Comparison of ENCODE assay signal across 8 cellular contexts in genomic region chr21:34243562-34243961, GRCh38.
DNase-seq lines count a peak whose midpoint lies in the region; ATAC-seq, FAIRE-seq and TF ChIP-seq lines count a peak whose summit lies in the region.

No MANE protein-coding gene starts in this region.

- H3K79me1 ChIP-seq in mesenchymal stem cell (replicated peaks; ENCODE audit: low read length, poor library complexity, severe bottlenecking): no peaks in the 10 kb centered on the region

- H3K4me1 Mint-ChIP-seq in CD8-positive, alpha-beta T cell (ENCODE audit: low read depth): no peaks in the 10 kb centered on the region
- H3K4me1 Mint-ChIP-seq in CD8-positive, alpha-beta memory T cell: no peaks in the 10 kb centered on the region

- no peak overlapping the region for H2BK12ac ChIP-seq in mesenchymal stem cell (ENCODE audit: low read length in 2 of 2)

- no peak for FAIRE-seq in GM12878 (lab: Jason Lieb, UNC)

- H3K36me3 Mint-ChIP-seq in CD8-positive, alpha-beta T cell: no peaks in the 10 kb centered on the region
- peaks cover 0 to 5% (median 4%) of the 10 kb centered on the region in 3 donors for H3K36me3 Mint-ChIP-seq in CD8-positive, alpha-beta memory T cell

- no peaks in the 10 kb centered on the region for H4K20me1 ChIP-seq in GM12878 (ENCODE audit: control insufficient read depth, insufficient read depth)

- no peak overlapping the region for H3K4ac ChIP-seq in mesenchymal stem cell (ENCODE audit: low read depth in 1 of 2, low read length in 2 of 2)

- H3K27ac ChIP-seq in GM12878 (ENCODE audit: control insufficient read depth, insufficient read depth): no peak overlapping the region
- no peak overlapping the region for H3K27ac ChIP-seq in mesenchymal stem cell (ENCODE audit: low read length, poor library complexity, severe bottlenecking)
- H3K27ac ChIP-seq in CD8-positive, alpha-beta T cell (ENCODE audit: low read depth, low read length): no peak overlapping the region
- no peak overlapping the region for H3K27ac ChIP-seq in CD8-positive, alpha-beta memory T cell (ENCODE audit: low read depth, low read length)

- no peak overlapping the region for H4K91ac ChIP-seq in mesenchymal stem cell (ENCODE audit: low read length)

- no TSS peak for BruUV-seq in GM12878 (replicated peaks; lab: Mats Ljungman, UMichigan)

- no peaks in the 10 kb centered on the region; the same call in 2 of the 3 replicates for H3K9me3 ChIP-seq in GM12878 (replicated peaks; ENCODE audit: control insufficient read depth, insufficient read depth, low read length)
- H3K9me3 ChIP-seq in mesenchymal stem cell (ENCODE audit: control insufficient read depth, low read length): peaks cover 14% of the 10 kb centered on the region
- no peaks in the 10 kb centered on the region for H3K9me3 ChIP-seq in CD8-positive, alpha-beta T cell (ENCODE audit: low read length)
- peaks cover 3% of the 10 kb centered on the region for H3K9me3 ChIP-seq in CD8-positive, alpha-beta memory T cell (ENCODE audit: low read length)

- ATAC-seq in GM12878 (0 out of 3 replicates have a peak, but pooled peaks have one; percentile 48), HG03159 (IDR thresholded peaks at IDR 0.05; ENCODE audit: unreplicated experiment) (no peak)
- no peak for ATAC-seq in CD8-positive, alpha-beta T cell

- H3K14ac ChIP-seq in mesenchymal stem cell (ENCODE audit: low read length in 2 of 2): no peak overlapping the region

- H2AFZ ChIP-seq in GM12878 (ENCODE audit: control insufficient read depth, low read depth, low read length): no peak overlapping the region
- no peak overlapping the region for H2AFZ ChIP-seq in mesenchymal stem cell (ENCODE audit: low read depth, low read length)

- 0% methylated on average over 1 of the region's 1 CpG for WGBS in GM12878 (ENCODE audit: insufficient coverage, insufficient replicate concordance, low lambda C conversion rate, missing lambda C conversion rate)
- WGBS in mesenchymal stem cell: 85% methylated on average over 1 of the region's 1 CpG

- H3K4me1 ChIP-seq in GM12878 (ENCODE audit: control insufficient read depth, insufficient read depth, low read length): no peaks in the 10 kb centered on the region
- H3K4me1 ChIP-seq in mesenchymal stem cell (ENCODE audit: control insufficient read depth, insufficient read depth, low read depth, low read length): no peaks in the 10 kb centered on the region
- H3K4me1 ChIP-seq in CD8-positive, alpha-beta T cell (ENCODE audit: insufficient read depth, low read length): no peaks in the 10 kb centered on the region
- no peaks in the 10 kb centered on the region for H3K4me1 ChIP-seq in CD8-positive, alpha-beta memory T cell (ENCODE audit: insufficient read depth, low read length)

- intact Hi-C loops in GM12878 (cut with micrococcal nuclease; ENCODE audit: unreplicated experiment): loop anchor here (5.0 kb wide), 1 partner anchor 321 kb away; no protein-coding TSS in a partner anchor
- intact Hi-C loops in CD8-positive, alpha-beta T cell (cut with DNase I, micrococcal nuclease): loop anchor here in 1 of 2 experiments (1.0 to 5.0 kb wide), 2 partner anchors 319 to 604 kb away; no protein-coding TSS in a partner anchor

- SMC1A ChIA-PET in GM12878 (lab: Charles Lee; ENCODE audit: uncharacterized antibody, unreplicated experiment): interaction anchor here (4.6 kb wide), 1 partner anchor 320 kb away, joined by 29 read pairs; no protein-coding TSS in a partner anchor

- H2BK5ac ChIP-seq in mesenchymal stem cell (ENCODE audit: low read depth, low read length, poor library complexity, severe bottlenecking): no peak overlapping the region

- no peak overlapping the region for H3K4me3 Mint-ChIP-seq in CD8-positive, alpha-beta T cell
- no peak overlapping the region for H3K4me3 Mint-ChIP-seq in CD8-positive, alpha-beta memory T cell

- no peak overlapping the region for H3K18ac ChIP-seq in mesenchymal stem cell (ENCODE audit: low read depth in 1 of 2, low read length in 2 of 2)

- no peak overlapping the region for H4K8ac ChIP-seq in mesenchymal stem cell (ENCODE audit: low read length)

- no peak overlapping the region for H3K9ac ChIP-seq in GM12878 (ENCODE audit: control insufficient read depth, insufficient read depth, low read length)
- no peak overlapping the region for H3K9ac ChIP-seq in mesenchymal stem cell (ENCODE audit: low read length)

- CTCF ChIA-PET in GM12878 (lab: Yijun Ruan, JAX): interaction anchor here (0.9 to 6.0 kb wide), 4 partner anchors 25 to 324 kb away, joined by 3 to 41 read pairs (median 4); no protein-coding TSS in a partner anchor
- CTCF ChIA-PET in CD8-positive, alpha-beta T cell (lab: Charles Lee): interaction anchor here (1.5 to 3.7 kb wide), 2 partner anchors 115 to 319 kb away, joined by 5 to 23 read pairs; no protein-coding TSS in a partner anchor
- CTCF ChIA-PET in CD8-positive, alpha-beta memory T cell (lab: Charles Lee): no interaction called here

- no peaks in the 10 kb centered on the region for H3K36me3 ChIP-seq in GM12878 (ENCODE audit: control insufficient read depth in 2 of 2, insufficient read depth in 2 of 2, low read length in 1 of 2)
- no peaks in the 10 kb centered on the region for H3K36me3 ChIP-seq in mesenchymal stem cell (ENCODE audit: control insufficient read depth in 1 of 2, insufficient read depth in 2 of 2, low read depth in 1 of 2, low read length in 2 of 2)
- no peaks in the 10 kb centered on the region for H3K36me3 ChIP-seq in CD8-positive, alpha-beta T cell (ENCODE audit: insufficient read depth, low read length)
- no peaks in the 10 kb centered on the region for H3K36me3 ChIP-seq in CD8-positive, alpha-beta memory T cell (ENCODE audit: insufficient read depth, low read length)

- H2BK15ac ChIP-seq in mesenchymal stem cell (ENCODE audit: low read depth, poor library complexity, severe bottlenecking): no peak overlapping the region

- POLR2A ChIA-PET in GM12878 (lab: Charles Lee): no interaction called here
- POLR2A ChIA-PET in CD8-positive, alpha-beta T cell (lab: Charles Lee): no interaction called here
- POLR2A ChIA-PET in CD8-positive, alpha-beta memory T cell (lab: Charles Lee): no interaction called here

- peaks cover 11% of the 10 kb centered on the region for H3K9me3 Mint-ChIP-seq in CD8-positive, alpha-beta T cell
- peaks cover 0 to 8% (median 0%) of the 10 kb centered on the region in 5 donors for H3K9me3 Mint-ChIP-seq in CD8-positive, alpha-beta memory T cell

- no peak overlapping the region for H3K4me2 ChIP-seq in GM12878 (ENCODE audit: control insufficient read depth, insufficient read depth)
- no peak overlapping the region for H3K4me2 ChIP-seq in mesenchymal stem cell (ENCODE audit: low read length, poor library complexity, severe bottlenecking)

- TF ChIP-seq RAD21 in GM12878 (IDR thresholded peaks at IDR 0.05; ENCODE audit: insufficient read depth, low read depth, low read length): peak; percentile 58

- no peak for TF ChIP-seq EP300 in GM12878 (IDR thresholded peaks at IDR 0.05; ENCODE audit: borderline replicate concordance in 1 of 2, control insufficient read depth in 1 of 2, low read depth in 2 of 2, low read length in 2 of 2)

- no peak for TF ChIP-seq POLR2A in GM12878 (IDR thresholded peaks at IDR 0.05; ENCODE audit: low read depth, low read length)

- TF ChIP-seq CTCF in GM12878 (IDR thresholded peaks at IDR 0.05 in 2 of 3, conservative IDR thresholded peaks at IDR 0.05 in 1 of 3; ENCODE audit: control insufficient read depth in 2 of 3, extremely low read depth in 1 of 3, insufficient read depth in 1 of 3, low read depth in 3 of 3, low read length in 3 of 3): peak; percentile 43 to 60 (median 49); a peak in 5 of 6 replicates
- TF ChIP-seq CTCF in CD8-positive, alpha-beta T cell (IDR thresholded peaks at IDR 0.05): no peak

- in situ Hi-C loops in GM12878 (cut with MboI): no loop called here

- no peak overlapping the region for H3K27ac Mint-ChIP-seq in CD8-positive, alpha-beta T cell
- H3K27ac Mint-ChIP-seq in CD8-positive, alpha-beta memory T cell: peak overlapping the region in 1 of 8 donors; percentile 4

- RAD21 ChIA-PET in GM12878 (lab: Charles Lee; ENCODE audit: unreplicated experiment): interaction anchor here (6.0 kb wide), 1 partner anchor 320 kb away, joined by 27 read pairs; no protein-coding TSS in a partner anchor

- no peaks in the 10 kb centered on the region for H3K27me3 ChIP-seq in GM12878 (replicated peaks in 1 of 2; ENCODE audit: control insufficient read depth in 2 of 2, insufficient read depth in 2 of 2, low read length in 1 of 2)
- no peaks in the 10 kb centered on the region for H3K27me3 ChIP-seq in mesenchymal stem cell (ENCODE audit: control insufficient read depth in 1 of 2, insufficient read depth in 1 of 2, low read length in 2 of 2)
- H3K27me3 ChIP-seq in CD8-positive, alpha-beta T cell (ENCODE audit: insufficient read depth, low read length): no peaks in the 10 kb centered on the region
- no peaks in the 10 kb centered on the region for H3K27me3 ChIP-seq in CD8-positive, alpha-beta memory T cell (ENCODE audit: insufficient read depth, low read length, poor library complexity, severe bottlenecking)

- H3K23ac ChIP-seq in mesenchymal stem cell (ENCODE audit: low read length in 2 of 2): no peak overlapping the region

- DNase-seq in NCI-H524 (lab: John Stamatoyannopoulos, UW) (peak; percentile 29 to 69), NCI-H524 treated with DMSO at 0.1 percent for 48 hours (lab: John Stamatoyannopoulos, UW) (no peak), NCI-H345 treated with DMSO at 0.1 percent for 48 hours (lab: John Stamatoyannopoulos, UW; ENCODE audit: unreplicated experiment) (peak; percentile 27), GM12878 (ENCODE audit: low read depth, low spot score) (no peak), mesenchymal stem cell (peak; percentile 27)
- no peak for DNase-seq in CD8-positive, alpha-beta T cell
- DNase-seq in CD8-positive, alpha-beta memory T cell: no peak

- peaks cover 3% of the 10 kb centered on the region for H3K27me3 Mint-ChIP-seq in CD8-positive, alpha-beta T cell (ENCODE audit: low read depth)
- H3K27me3 Mint-ChIP-seq in CD8-positive, alpha-beta memory T cell: peaks cover 0 to 4% of the 10 kb centered on the region in 2 donors

- no peak overlapping the region for H2BK120ac ChIP-seq in mesenchymal stem cell (ENCODE audit: low read depth, low read length)

- H3K79me2 ChIP-seq in GM12878 (ENCODE audit: control insufficient read depth, insufficient read depth, low read length): no peaks in the 10 kb centered on the region

- H3K4me3 ChIP-seq in GM12878 (no peak overlapping the region), mesenchymal stem cell (ENCODE audit: insufficient read depth in 1 of 2, low read depth in 1 of 2, low read length in 2 of 2) (no peak overlapping the region)
- H3K4me3 ChIP-seq in CD8-positive, alpha-beta T cell (ENCODE audit: low read depth, low read length): no peak overlapping the region
- no peak overlapping the region for H3K4me3 ChIP-seq in CD8-positive, alpha-beta memory T cell (ENCODE audit: low read length)

- no peak overlapping the region for H2AK5ac ChIP-seq in mesenchymal stem cell (ENCODE audit: low read length, severe bottlenecking)

Comparison
In these comparisons a context has a peak if more than half of its experiments do, and no peak if none do; other contexts are left out.
1. DNase-seq: peak in NCI-H524 (2 of 2), NCI-H345 treated with DMSO at 0.1 percent for 48 hours (single experiment) and mesenchymal stem cell (single experiment); none in NCI-H524 treated with DMSO at 0.1 percent for 48 hours (single experiment), GM12878 (single experiment), CD8-positive, alpha-beta T cell (0 of 7) and CD8-positive, alpha-beta memory T cell (0 of 5).